In the genomic region with DNA sequence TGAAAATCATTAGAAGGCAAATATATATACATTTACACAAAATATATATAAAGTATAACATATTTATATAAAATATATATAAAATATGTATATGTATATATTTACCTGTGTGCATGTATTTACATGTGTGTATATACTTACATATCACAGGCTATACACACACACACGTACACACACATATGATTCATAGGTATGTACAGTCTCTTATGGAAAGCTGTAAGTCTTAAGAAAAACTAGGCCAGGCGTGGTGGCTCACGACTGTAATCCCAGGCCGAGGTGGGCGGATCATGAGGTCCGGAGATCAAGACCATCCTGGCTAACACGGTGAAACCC, we compare ENCODE assay signal across 11 cellular contexts. TPM values are rescaled to one million over a fixed set of nuclear protein-coding genes. Genes with fewer than 3 reads are reported as not detected.
A peak's percentile ranks its signal among the peaks of the same experiment; 100 is the strongest.
DNase-seq lines count a peak whose midpoint lies in the region; ATAC-seq and TF ChIP-seq lines count a peak whose summit lies in the region.
"Had no signal": no experiment of that assay in that cellular context is flagged by ENCODE, and none has a peak within 500 bp of the region (broad histone marks: within the 10 kb centered on the region; RNA-seq: fewer than 3 reads in every experiment).

No MANE protein-coding gene starts in this region.

- peaks cover 7% of the 10 kb centered on the region for H3K36me3 Mint-ChIP-seq in activated naive CD4-positive, alpha-beta T cell treated with anti-CD3 and anti-CD28 coated beads for 36 hours (ENCODE audit: low read depth)
- H3K36me3 Mint-ChIP-seq in activated T-helper 17 cell treated with anti-CD3 and anti-CD28 coated beads, Interleukin-2, amount 50 U/mL, for 72 hours (ENCODE audit: low read depth) = peaks cover 31% of the 10 kb centered on the region

- H3K36me3 ChIP-seq in left lung = peaks cover 0 to 6% of the 10 kb centered on the region in 2 donors
- H3K36me3 ChIP-seq in thyroid gland = no peaks in the 10 kb centered on the region
- H3K36me3 ChIP-seq: pancreas had no signal

- no peak overlapping the region for H3K4me3 ChIP-seq in left lung
- H3K4me3 ChIP-seq in thyroid gland (replicated peaks in 1 of 3) = no peak overlapping the region
- H3K4me3 ChIP-seq: pancreas had no signal

- TF ChIP-seq CTCF in left lung (IDR thresholded peaks at IDR 0.05) = no peak
- TF ChIP-seq CTCF in thyroid gland (IDR thresholded peaks at IDR 0.05) = no peak

- no peak for DNase-seq in activated naive CD4-positive, alpha-beta T cell treated with anti-CD3 and anti-CD28 coated beads for 36 hours
- no peak for DNase-seq in activated naive CD4-positive, alpha-beta T cell treated with anti-CD3 and anti-CD28 coated beads, Interleukin-2, amount 50 U/mL, for 16 hours
- DNase-seq in left lung (no peak), thyroid gland (no peak), NCI-H2029 (lab: John Stamatoyannopoulos, UW) (no peak), hepatic stellate cell (ENCODE audit: low spot score) (no peak)
- no peak for DNase-seq in stimulated activated naive CD4-positive, alpha-beta T cell (lab: John Stamatoyannopoulos, UW)
- DNase-seq: activated CD4-positive, CD25-positive, alpha-beta regulatory T cell treated with anti-CD3 and anti-CD28 coated beads, Interleukin-2, amount 50 U/mL, for 72 hours; NCI-H1417 treated with DMSO at 0.1 percent for 48 hours; pancreas had no signal

- H3K9me3 ChIP-seq in left lung (no peaks in the 10 kb centered on the region), thyroid gland (no peaks in the 10 kb centered on the region)
- H3K9me3 ChIP-seq: pancreas had no signal

- H3K9me3 Mint-ChIP-seq in activated naive CD4-positive, alpha-beta T cell treated with anti-CD3 and anti-CD28 coated beads for 36 hours = no peaks in the 10 kb centered on the region
- H3K9me3 Mint-ChIP-seq in activated T-helper 17 cell treated with anti-CD3 and anti-CD28 coated beads, Interleukin-2, amount 50 U/mL, for 72 hours = no peaks in the 10 kb centered on the region

- ATAC-seq in activated T-helper 17 cell treated with anti-CD3 and anti-CD28 coated beads, Interleukin-2, amount 50 U/mL, for 72 hours (replicated peaks) = peak; percentile 18
- ATAC-seq in left lung = no peak

- no peaks in the 10 kb centered on the region for H3K27me3 Mint-ChIP-seq in activated naive CD4-positive, alpha-beta T cell treated with anti-CD3 and anti-CD28 coated beads for 36 hours (ENCODE audit: low read depth)
- no peaks in the 10 kb centered on the region for H3K27me3 Mint-ChIP-seq in activated T-helper 17 cell treated with anti-CD3 and anti-CD28 coated beads, Interleukin-2, amount 50 U/mL, for 72 hours

- H3K4me1 ChIP-seq in left lung (peaks cover 24 to 37% of the 10 kb centered on the region in 2 donors), thyroid gland (peaks cover 36 to 55% of the 10 kb centered on the region in 2 donors)

- H3K27me3 ChIP-seq in left lung (no peaks in the 10 kb centered on the region), thyroid gland (no peaks in the 10 kb centered on the region)
- H3K27me3 ChIP-seq: pancreas had no signal

- intact Hi-C loops in activated naive CD4-positive, alpha-beta T cell treated with anti-CD3 and anti-CD28 coated beads for 36 hours (cut with micrococcal nuclease) = loop anchor here (5.0 to 10.0 kb wide), 2 partner anchors 307 to 365 kb away; a partner anchor contains a TSS
- intact Hi-C loops in left lung (cut with DNase I) (no loop called here), thyroid gland (cut with DNase I) (no loop called here)

- H3K27ac ChIP-seq in left lung (peak overlapping the region; percentile 75 to 82), thyroid gland (peak overlapping the region in 2 of 3 donors; percentile 40 to 68)

- peak overlapping the region; percentile 15 for H3K4me3 Mint-ChIP-seq in activated naive CD4-positive, alpha-beta T cell treated with anti-CD3 and anti-CD28 coated beads for 36 hours
- H3K4me3 Mint-ChIP-seq in activated T-helper 17 cell treated with anti-CD3 and anti-CD28 coated beads, Interleukin-2, amount 50 U/mL, for 72 hours = peak overlapping the region; percentile 89

- peaks cover 69% of the 10 kb centered on the region for H3K4me1 Mint-ChIP-seq in activated naive CD4-positive, alpha-beta T cell treated with anti-CD3 and anti-CD28 coated beads for 36 hours (ENCODE audit: low read depth)
- peaks cover 37% of the 10 kb centered on the region for H3K4me1 Mint-ChIP-seq in activated T-helper 17 cell treated with anti-CD3 and anti-CD28 coated beads, Interleukin-2, amount 50 U/mL, for 72 hours

- WGBS in thyroid gland, 2 donors = 77 to 78% methylated on average over 7 of the region's 7 CpGs

- H3K27ac Mint-ChIP-seq in activated naive CD4-positive, alpha-beta T cell treated with anti-CD3 and anti-CD28 coated beads for 36 hours = peak overlapping the region; percentile 96
- H3K27ac Mint-ChIP-seq in activated T-helper 17 cell treated with anti-CD3 and anti-CD28 coated beads, Interleukin-2, amount 50 U/mL, for 72 hours = peak overlapping the region; percentile 98

- CTCF ChIA-PET in activated naive CD4-positive, alpha-beta T cell treated with anti-CD3 and anti-CD28 coated beads for 36 hours (lab: Charles Lee) = interaction anchor here (1.0 to 1.5 kb wide), 3 partner anchors 9 to 76 kb away, joined by 3 to 4 read pairs (median 3); no protein-coding TSS in a partner anchor

- no peak for TF ChIP-seq POLR2A in thyroid gland (IDR thresholded peaks at IDR 0.05)

RNA-seq across cellular contexts. Expression of a gene that starts 14.7 kb away (rescaled TPM):
- total RNA-seq in activated naive CD4-positive, alpha-beta T cell treated with anti-CD3 and anti-CD28 coated beads for 36 hours = 1 to 10 TPM; 9.8 to 9.9 TPM
- total RNA-seq in activated T-helper 17 cell treated with anti-CD3 and anti-CD28 coated beads, Interleukin-2, amount 50 U/mL, for 72 hours = 10 to 100 TPM; 20.4 to 24.8 TPM
- total RNA-seq in left lung = 10 to 100 TPM; 56.4 to 71.2 TPM
- total RNA-seq in thyroid gland = 100 to 1,000 TPM; 138 to 881 (median 257) TPM

RNA-seq across cellular contexts. Expression of a gene that starts 15.1 kb away (rescaled TPM):
- total RNA-seq in activated naive CD4-positive, alpha-beta T cell treated with anti-CD3 and anti-CD28 coated beads for 36 hours = under 1 TPM; 0.40 to 0.64 TPM
- under 1 TPM in 1 of 2 donors, not detected in 1; 0.58 TPM for total RNA-seq in activated T-helper 17 cell treated with anti-CD3 and anti-CD28 coated beads, Interleukin-2, amount 50 U/mL, for 72 hours
- total RNA-seq in left lung = 1 to 10 TPM; 3.6 to 7.6 TPM
- 10 to 100 TPM; 18.5 to 28.7 (median 23.4) TPM for total RNA-seq in thyroid gland
